ENCODE assay signal across 23 cellular contexts in genomic region chr4:119057417-119057816, GRCh38.
"Had no signal": no experiment of that assay in that cellular context is flagged by ENCODE, and none has a peak within 500 bp of the region (broad histone marks: within the 10 kb centered on the region; RNA-seq: fewer than 3 reads in every experiment).

No MANE protein-coding gene starts in this region.

- H3K9me3 Mint-ChIP-seq: dendritic cell treated with granulocyte-macrophage colony-stimulating factor and Interleukin-4, amounts not matched to agents 40 ng/mL and 50 ng/mL, for 4 days; effector memory CD8-positive, alpha-beta T cell; endodermal cell had no signal

- H3K4me1 Mint-ChIP-seq: endodermal cell had no signal

- H3K27me3 Mint-ChIP-seq: dendritic cell treated with granulocyte-macrophage colony-stimulating factor and Interleukin-4, amounts not matched to agents 40 ng/mL and 50 ng/mL, for 4 days had no signal

- H3K36me3 ChIP-seq: colonic mucosa, esophagus squamous epithelium, gastrocnemius medialis had no signal

- H3K4me1 ChIP-seq: colonic mucosa, esophagus squamous epithelium, foreskin keratinocyte had no signal

- H3K27ac Mint-ChIP-seq: dendritic cell treated with granulocyte-macrophage colony-stimulating factor and Interleukin-4, amounts not matched to agents 40 ng/mL and 50 ng/mL, for 4 days; effector memory CD8-positive, alpha-beta T cell; endodermal cell had no signal

- H3K27me3 ChIP-seq: colonic mucosa, dorsolateral prefrontal cortex, esophagus muscularis mucosa, esophagus squamous epithelium, foreskin keratinocyte, gastrocnemius medialis, gastroesophageal sphincter, heart left ventricle had no signal

- H3K9me3 ChIP-seq: colonic mucosa, esophagus muscularis mucosa, esophagus squamous epithelium, gastrocnemius medialis, gastroesophageal sphincter, heart left ventricle had no signal

- DNase-seq: colonic mucosa; cortex of kidney; dermis blood vessel endothelial cell; dorsolateral prefrontal cortex; effector CD4-positive, alpha-beta T cell; effector CD8-positive, alpha-beta T cell; effector memory CD4-positive, alpha-beta T cell; effector memory CD8-positive, alpha-beta T cell; endodermal cell; erythroblast; esophagus squamous epithelium; foreskin fibroblast; foreskin keratinocyte; foreskin melanocyte; gastrocnemius medialis; glutamatergic neuron; head of caudate nucleus; heart left ventricle had no signal

- H3K27ac ChIP-seq: colonic mucosa, coronary artery, dorsolateral prefrontal cortex, epithelial cell of prostate, esophagus muscularis mucosa, esophagus squamous epithelium, foreskin keratinocyte, gastrocnemius medialis, heart left ventricle had no signal

- H3K4me3 ChIP-seq: colonic mucosa, coronary artery, dorsolateral prefrontal cortex, esophagus muscularis mucosa, esophagus squamous epithelium, gastrocnemius medialis, gastroesophageal sphincter, heart left ventricle had no signal

- H3K4me3 Mint-ChIP-seq: dendritic cell treated with granulocyte-macrophage colony-stimulating factor and Interleukin-4, amounts not matched to agents 40 ng/mL and 50 ng/mL, for 4 days; effector memory CD8-positive, alpha-beta T cell; endodermal cell had no signal
